14 cellular contexts compared by ENCODE assay signal in the genomic region with DNA sequence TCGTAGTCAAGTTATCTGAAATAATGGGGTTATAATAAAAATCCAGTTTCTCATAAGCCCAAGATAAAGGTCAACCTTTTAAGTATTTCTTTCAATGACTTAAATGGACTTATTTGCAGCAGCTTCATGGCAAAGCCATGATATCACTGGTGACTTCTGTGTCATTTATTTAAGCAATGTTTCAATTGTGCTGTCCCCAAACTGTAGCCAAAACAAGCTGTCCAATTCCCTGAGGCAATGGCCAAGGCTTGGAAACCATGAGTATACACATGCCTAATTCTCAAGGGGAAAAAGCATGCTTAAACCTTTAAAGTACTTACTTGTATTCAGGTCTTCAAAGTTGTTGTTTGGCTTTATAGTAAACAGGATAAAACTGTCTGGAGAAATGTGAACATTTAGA.
"Had no signal": no experiment of that assay in that cellular context is flagged by ENCODE, and none has a peak within 500 bp of the region (broad histone marks: within the 10 kb centered on the region; RNA-seq: fewer than 3 reads in every experiment).

No MANE protein-coding gene starts in this region.

- H3K27me3 ChIP-seq: colonic mucosa, neural progenitor cell, tibial nerve had no signal

- H3K36me3 ChIP-seq: colonic mucosa, neural progenitor cell, pancreas, tibial nerve had no signal

- ATAC-seq: activated CD8-positive, alpha-beta T cell treated with anti-CD3 and anti-CD28 coated beads for 36 hours; activated T-cell treated with anti-CD3 and anti-CD28 coated beads, Interleukin-2, amount 50 U/mL, for 72 hours had no signal

- H3K27me3 Mint-ChIP-seq: activated naive CD8-positive, alpha-beta T cell treated with anti-CD3 and anti-CD28 coated beads, Interleukin-2, amount 10 ng/mL, durations not matched to agents 7 days and 5 days had no signal

- FAIRE-seq: pancreas had no signal

- H3K27ac ChIP-seq: colonic mucosa, neural progenitor cell, pancreas, skin epidermis had no signal

- H3K4me1 Mint-ChIP-seq: activated naive CD8-positive, alpha-beta T cell treated with anti-CD3 and anti-CD28 coated beads, Interleukin-2, amount 10 ng/mL, durations not matched to agents 7 days and 5 days; neural progenitor cell had no signal

- H3K9me3 ChIP-seq: colonic mucosa, pancreas, tibial nerve had no signal

- H3K9ac ChIP-seq: neural progenitor cell had no signal

- H3K9me3 Mint-ChIP-seq: activated CD8-positive, alpha-beta T cell treated with anti-CD3 and anti-CD28 coated beads for 36 hours; activated naive CD8-positive, alpha-beta T cell treated with anti-CD3 and anti-CD28 coated beads, Interleukin-2, amount 10 ng/mL, durations not matched to agents 7 days and 5 days; activated T-cell treated with anti-CD3 and anti-CD28 coated beads, Interleukin-2, amount 50 U/mL, for 72 hours; neural progenitor cell; T-helper 2 cell treated with Interferon-gamma antibody and Interleukin-4, amounts not matched to agents 5 μg/mL and 100 μg/mL, for 36 hours had no signal

- H3K4me3 ChIP-seq: colonic mucosa, neural progenitor cell, pancreas, skin epidermis, tibial nerve had no signal

- H3K36me3 Mint-ChIP-seq: activated naive CD8-positive, alpha-beta T cell treated with anti-CD3 and anti-CD28 coated beads, Interleukin-2, amount 10 ng/mL, durations not matched to agents 7 days and 5 days; neural progenitor cell had no signal

- H3K4me3 Mint-ChIP-seq: activated CD8-positive, alpha-beta T cell treated with anti-CD3 and anti-CD28 coated beads for 36 hours; activated naive CD8-positive, alpha-beta T cell treated with anti-CD3 and anti-CD28 coated beads, Interleukin-2, amount 10 ng/mL, durations not matched to agents 7 days and 5 days; activated T-cell treated with anti-CD3 and anti-CD28 coated beads, Interleukin-2, amount 50 U/mL, for 72 hours; neural progenitor cell; T-helper 2 cell treated with Interferon-gamma antibody and Interleukin-4, amounts not matched to agents 5 μg/mL and 100 μg/mL, for 36 hours had no signal

- DNase-seq: activated CD4-positive, alpha-beta T cell treated with anti-CD3 and anti-CD28 coated beads for 4 hours; activated CD8-positive, alpha-beta memory T cell treated with anti-CD3 and anti-CD28 coated beads, Interleukin-2, amount 50 U/mL, for 4 hours; activated CD8-positive, alpha-beta T cell treated with anti-CD3 and anti-CD28 coated beads for 36 hours; activated naive CD8-positive, alpha-beta T cell treated with anti-CD3 and anti-CD28 coated beads, Interleukin-2, amount 10 ng/mL, durations not matched to agents 7 days and 5 days; activated T-cell treated with anti-CD3 and anti-CD28 coated beads, Interleukin-2, amount 50 U/mL, for 72 hours; caudate nucleus; colonic mucosa; effector CD8-positive, alpha-beta T cell; pancreas; SW 1271 had no signal

- H3K27ac Mint-ChIP-seq: activated CD8-positive, alpha-beta T cell treated with anti-CD3 and anti-CD28 coated beads for 36 hours; activated naive CD8-positive, alpha-beta T cell treated with anti-CD3 and anti-CD28 coated beads, Interleukin-2, amount 10 ng/mL, durations not matched to agents 7 days and 5 days; activated T-cell treated with anti-CD3 and anti-CD28 coated beads, Interleukin-2, amount 50 U/mL, for 72 hours; neural progenitor cell; T-helper 2 cell treated with Interferon-gamma antibody and Interleukin-4, amounts not matched to agents 5 μg/mL and 100 μg/mL, for 36 hours had no signal

- H3K4me1 ChIP-seq: colonic mucosa, neural progenitor cell had no signal
